ENCODE assay signal across 1 cellular context in the genomic region with DNA sequence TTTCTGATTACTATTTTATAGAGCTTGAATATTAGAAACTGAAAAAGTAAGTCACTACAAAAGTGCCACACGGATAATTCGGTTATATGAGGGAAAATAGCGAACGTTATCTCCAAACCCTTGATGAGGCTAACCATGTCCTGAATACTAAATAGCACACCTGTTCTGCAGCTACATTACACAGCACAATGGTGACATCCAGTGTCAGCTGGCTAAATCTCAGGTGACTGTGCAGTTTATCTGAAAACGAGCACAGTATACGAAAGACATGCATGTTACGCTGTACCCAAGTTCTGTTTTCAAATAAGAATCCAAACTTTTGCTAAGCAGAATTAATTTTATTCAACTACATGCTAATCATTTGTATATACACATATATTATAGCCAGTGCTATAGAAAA.
TF ChIP-seq lines count a peak whose summit lies in the region.

No MANE protein-coding gene starts in this region.

TF ChIP-seq in GM12878, 131 proteins besides CTCF, POLR2A, EP300 and RAD21 (continued from another document):
- TF ChIP-seq, protein P1, sequence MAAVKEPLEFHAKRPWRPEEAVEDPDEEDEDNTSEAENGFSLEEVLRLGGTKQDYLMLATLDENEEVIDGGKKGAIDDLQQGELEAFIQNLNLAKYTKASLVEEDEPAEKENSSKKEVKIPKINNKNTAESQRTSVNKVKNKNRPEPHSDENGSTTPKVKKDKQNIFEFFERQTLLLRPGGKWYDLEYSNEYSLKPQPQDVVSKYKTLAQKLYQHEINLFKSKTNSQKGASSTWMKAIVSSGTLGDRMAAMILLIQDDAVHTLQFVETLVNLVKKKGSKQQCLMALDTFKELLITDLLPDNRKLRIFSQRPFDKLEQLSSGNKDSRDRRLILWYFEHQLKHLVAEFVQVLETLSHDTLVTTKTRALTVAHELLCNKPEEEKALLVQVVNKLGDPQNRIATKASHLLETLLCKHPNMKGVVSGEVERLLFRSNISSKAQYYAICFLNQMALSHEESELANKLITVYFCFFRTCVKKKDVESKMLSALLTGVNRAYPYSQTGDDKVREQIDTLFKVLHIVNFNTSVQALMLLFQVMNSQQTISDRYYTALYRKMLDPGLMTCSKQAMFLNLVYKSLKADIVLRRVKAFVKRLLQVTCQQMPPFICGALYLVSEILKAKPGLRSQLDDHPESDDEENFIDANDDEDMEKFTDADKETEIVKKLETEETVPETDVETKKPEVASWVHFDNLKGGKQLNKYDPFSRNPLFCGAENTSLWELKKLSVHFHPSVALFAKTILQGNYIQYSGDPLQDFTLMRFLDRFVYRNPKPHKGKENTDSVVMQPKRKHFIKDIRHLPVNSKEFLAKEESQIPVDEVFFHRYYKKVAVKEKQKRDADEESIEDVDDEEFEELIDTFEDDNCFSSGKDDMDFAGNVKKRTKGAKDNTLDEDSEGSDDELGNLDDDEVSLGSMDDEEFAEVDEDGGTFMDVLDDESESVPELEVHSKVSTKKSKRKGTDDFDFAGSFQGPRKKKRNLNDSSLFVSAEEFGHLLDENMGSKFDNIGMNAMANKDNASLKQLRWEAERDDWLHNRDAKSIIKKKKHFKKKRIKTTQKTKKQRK (IDR thresholded peaks at IDR 0.05; ENCODE audit: low read depth, low read length) = no peak
- TF ChIP-seq NR2C2 (IDR thresholded peaks at IDR 0.05; ENCODE audit: borderline replicate concordance, control insufficient read depth, insufficient read length, low read depth) (no peak), ZBED1 (IDR thresholded peaks at IDR 0.05; ENCODE audit: borderline replicate concordance) (no peak), IKZF2 (IDR thresholded peaks at IDR 0.05) (no peak)
